Comparison of ENCODE assay signal across 9 cellular contexts in genomic region chr7:80781561-80781979, GRCh38.
DNase-seq lines count a peak whose midpoint lies in the region; ATAC-seq, FAIRE-seq and TF ChIP-seq lines count a peak whose summit lies in the region.
"Had no signal": no experiment of that assay in that cellular context is flagged by ENCODE, and none has a peak within 500 bp of the region (broad histone marks: within the 10 kb centered on the region; RNA-seq: fewer than 3 reads in every experiment).

No MANE protein-coding gene starts in this region.

- H3K4me2 ChIP-seq in H1 (ENCODE audit: insufficient read depth in 1 of 2, low read depth in 2 of 2, low read length in 2 of 2), result no peak overlapping the region

- peaks cover 0 to 3% (median under 1%) of the 10 kb centered on the region in 4 experiments; a peak in 3 of 7 replicates for H3K4me1 ChIP-seq in H1 (replicated peaks in 1 of 4; ENCODE audit: control insufficient read depth in 3 of 4, insufficient read depth in 4 of 4, low read length in 3 of 4)

- no peaks in the 10 kb centered on the region for H3K79me2 ChIP-seq in H1 (ENCODE audit: control insufficient read depth in 1 of 2, insufficient read depth in 2 of 2, low read length in 2 of 2)

- no peaks in the 10 kb centered on the region for H3K27me3 ChIP-seq in H1 (replicated peaks in 1 of 4; ENCODE audit: control insufficient read depth in 3 of 4, extremely low read depth in 1 of 4, insufficient read depth in 3 of 4, low read length in 3 of 4)

- H3K4ac ChIP-seq in H1 (replicated peaks; ENCODE audit: insufficient read length, low read depth, low read length), result no peak overlapping the region

- peak; percentile 71 for FAIRE-seq in H1 (lab: Jason Lieb, UNC)

- TF ChIP-seq RAD21 in H1 (IDR thresholded peaks at IDR 0.05 in 1 of 2, conservative IDR thresholded peaks at IDR 0.05 in 1 of 2; ENCODE audit: low read depth in 2 of 2, low read length in 2 of 2), result no peak

- no peak overlapping the region for H4K91ac ChIP-seq in H1 (replicated peaks; ENCODE audit: insufficient read length, low read length)

- no peak overlapping the region for H3K27ac ChIP-seq in H1 (ENCODE audit: low read depth, low read length)

- H3K18ac ChIP-seq in H1 (ENCODE audit: extremely low read depth, low read length), result no peak overlapping the region

- no peaks in the 10 kb centered on the region for H4K20me1 ChIP-seq in H1 (replicated peaks in 1 of 2; ENCODE audit: control insufficient read depth in 1 of 2, insufficient read depth in 2 of 2, low read length in 2 of 2)

- no peak overlapping the region for H2BK20ac ChIP-seq in H1 (ENCODE audit: low read length)

- POLR2A ChIA-PET in H1 (lab: Charles Lee; ENCODE audit: partially characterized antibody), result no interaction called here

- TF ChIP-seq EP300 in H1 (IDR thresholded peaks at IDR 0.05; ENCODE audit: borderline replicate concordance in 1 of 2, low read depth in 2 of 2, low read length in 2 of 2), result no peak

- no peak overlapping the region for H2BK5ac ChIP-seq in H1 (ENCODE audit: low read depth, low read length)

- H3K23ac ChIP-seq in H1 (ENCODE audit: insufficient read length), result no peak overlapping the region

- no peak overlapping the region for H2BK12ac ChIP-seq in H1 (ENCODE audit: low read depth, low read length)

- CTCF ChIA-PET in H1 (lab: Charles Lee; ENCODE audit: partially characterized antibody), result no interaction called here

- H3K79me1 ChIP-seq in H1 (ENCODE audit: low read depth, low read length), result no peaks in the 10 kb centered on the region

- TF ChIP-seq POLR2A in H1 (IDR thresholded peaks at IDR 0.05; ENCODE audit: control extremely low read depth in 1 of 2, low read depth in 2 of 2, low read length in 2 of 2), result no peak

- no peak overlapping the region for H2BK15ac ChIP-seq in H1 (ENCODE audit: low read length)

- no peaks in the 10 kb centered on the region for H3K9me3 ChIP-seq in H1 (ENCODE audit: insufficient read depth in 2 of 2, low read depth in 1 of 2, low read length in 1 of 2)

- no peak overlapping the region for H4K8ac ChIP-seq in H1 (ENCODE audit: extremely low read depth, insufficient read depth, low read length)

- H4K5ac ChIP-seq in H1 (ENCODE audit: insufficient read length, low read depth, low read length), result no peak overlapping the region

- ATAC-seq in HG03439 (IDR thresholded peaks at IDR 0.05; ENCODE audit: unreplicated experiment), result no peak
- ATAC-seq in HG03025 (IDR thresholded peaks at IDR 0.05; ENCODE audit: low FRiP score, unreplicated experiment), result no peak

- no peak overlapping the region for H2AK5ac ChIP-seq in H1 (ENCODE audit: low read depth, low read length)

- H3K14ac ChIP-seq in H1 (ENCODE audit: insufficient read length), result no peak overlapping the region

- no peak overlapping the region for H2BK120ac ChIP-seq in H1 (replicated peaks; ENCODE audit: low read depth, low read length)

- DNase-seq in A172 (ENCODE audit: low spot score), result peak; percentile 94
- peak; percentile 40 for DNase-seq in LoVo (ENCODE audit: low spot score)
- DNase-seq in H1 (ENCODE audit: low read depth in 1 of 2, low spot score in 2 of 2), result no peak
- peak; percentile 69 for DNase-seq in midbrain (lab: John Stamatoyannopoulos, UW)
- DNase-seq in SIG-M5 treated with dmso at 0.1 percent for 504 hours (lab: John Stamatoyannopoulos, UW; ENCODE audit: unreplicated experiment), result no peak
- no peak for DNase-seq in NCI-H2081 (lab: John Stamatoyannopoulos, UW)
- DNase-seq: NCI-H510A treated with DMSO at 0.1 percent for 48 hours had no signal

- H3K56ac ChIP-seq in H1 (replicated peaks; ENCODE audit: insufficient read length, low read depth, low read length), result no peak overlapping the region

- no peak overlapping the region for H3K4me3 ChIP-seq in H1 (ENCODE audit: extremely low read depth in 1 of 4, insufficient read depth in 2 of 4, low read depth in 3 of 4, low read length in 4 of 4)

- H3K23me2 ChIP-seq in H1 (ENCODE audit: low read depth, low read length), result no peaks in the 10 kb centered on the region

- TF ChIP-seq CTCF in H1 (IDR thresholded peaks at IDR 0.05; ENCODE audit: control extremely low read depth in 1 of 3, insufficient read depth in 1 of 3, low read depth in 1 of 3, low read length in 3 of 3), result no peak

- no peak overlapping the region for H3K9ac ChIP-seq in H1 (replicated peaks in 1 of 4; ENCODE audit: extremely low read depth in 1 of 4, low read depth in 3 of 4, low read length in 3 of 4)

- H3K36me3 ChIP-seq in H1 (ENCODE audit: control insufficient read depth in 2 of 4, insufficient read depth in 4 of 4, low read length in 3 of 4), result no peaks in the 10 kb centered on the region

- no peak overlapping the region for H2AFZ ChIP-seq in H1 (ENCODE audit: low read length)

TF ChIP-seq in H1, 55 proteins besides CTCF, POLR2A, EP300 and RAD21:
- TF ChIP-seq KDM4A (IDR thresholded peaks at IDR 0.05; ENCODE audit: low read depth, low read length, severe bottlenecking), result no peak
- TF ChIP-seq BACH1 (IDR thresholded peaks at IDR 0.05; ENCODE audit: low read length), result no peak
- TF ChIP-seq TBP (IDR thresholded peaks at IDR 0.05; ENCODE audit: low read depth, low read length), result no peak
- TF ChIP-seq SP1 (IDR thresholded peaks at IDR 0.05; ENCODE audit: low read depth, low read length), result no peak
- no peak for TF ChIP-seq SRF (IDR thresholded peaks at IDR 0.05; ENCODE audit: low read depth, low read length)
- no peak for TF ChIP-seq JUN (IDR thresholded peaks at IDR 0.05; ENCODE audit: low read depth, low read length)
- TF ChIP-seq GTF2F1 (IDR thresholded peaks at IDR 0.05; ENCODE audit: borderline replicate concordance, low read depth, low read length), result no peak
- no peak for TF ChIP-seq SP4 (IDR thresholded peaks at IDR 0.05; ENCODE audit: low read length)
- no peak for TF ChIP-seq KDM1A (IDR thresholded peaks at IDR 0.05; ENCODE audit: borderline replicate concordance, low read length)
- no peak for TF ChIP-seq TAF1 (IDR thresholded peaks at IDR 0.05; ENCODE audit: low read depth, low read length)
TF ChIP-seq in H1: peak in this region for 0.

Comparison
In these comparisons a context has a peak if more than half of its experiments do, and no peak if none do; other contexts are left out.
1. DNase-seq: peak in A172 (single experiment), LoVo (single experiment) and midbrain (single experiment); none in H1 (0 of 2), SIG-M5 treated with dmso at 0.1 percent for 504 hours (single experiment) and NCI-H2081 (0 of 2).